ENCODE assay signal across 12 cellular contexts in genomic region chr6:1619666-1620503, GRCh38. TPM values are rescaled to one million over a fixed set of nuclear protein-coding genes. Genes with fewer than 3 reads are reported as not detected.
DNase-seq lines count a peak whose midpoint lies in the region; ATAC-seq and TF ChIP-seq lines count a peak whose summit lies in the region.
"Had no signal": no experiment of that assay in that cellular context is flagged by ENCODE, and none has a peak within 500 bp of the region (broad histone marks: within the 10 kb centered on the region; RNA-seq: fewer than 3 reads in every experiment).

No MANE protein-coding gene starts in this region.

- POLR2A ChIA-PET in HEK293 (lab: Yijun Ruan, JAX), result no interaction called here
- POLR2A ChIA-PET in OCI-LY7 (lab: Charles Lee), result no interaction called here

- TF ChIP-seq POLR2A in transverse colon (IDR thresholded peaks at IDR 0.05), result no peak

- peaks cover 51 to 68% (median 62%) of the 10 kb centered on the region in 3 donors for H3K27me3 ChIP-seq in skeletal muscle tissue (ENCODE audit: control insufficient read depth in 3 of 3, insufficient read depth in 3 of 3, low read length in 3 of 3)
- H3K27me3 ChIP-seq in transverse colon, result peaks cover 99% of the 10 kb centered on the region
- H3K27me3 ChIP-seq: SJSA1 had no signal

- in situ Hi-C loops in G401 (cut with HindIII; ENCODE audit: low sequenced_read_pairs) (no loop called here), transverse colon (cut with MboI; ENCODE audit: low pct_ligation_motif_present in 1 of 4, low pct_unique_long_range_greater_than_20kb in 1 of 4, low sequenced_read_pairs in 3 of 4) (no loop called here)

- no peaks in the 10 kb centered on the region for H3K79me2 ChIP-seq in OCI-LY7 (ENCODE audit: insufficient read depth, low read depth, low read length)

- no peak overlapping the region for H3K4me3 Mint-ChIP-seq in chondrocyte (ENCODE audit: unreplicated experiment)
- H3K4me3 Mint-ChIP-seq: activated T-helper 1 cell treated with anti-CD3 and anti-CD28 coated beads, Interleukin-12 subunit alpha, Interleukin-12 subunit beta, Interleukin-2, Interleukin-4 antibody, amounts not matched to agents 30 ng/mL and 10 ng/mL and 1 ng/mL, durations not matched to agents 14 hours and 24 hours and 36 hours had no signal

- H3K4me1 ChIP-seq in HEK293 (ENCODE audit: control insufficient read depth, insufficient read depth, low read length) (peaks cover 30% of the 10 kb centered on the region), skeletal muscle tissue (ENCODE audit: control insufficient read depth in 3 of 3, insufficient read depth in 3 of 3, low read length in 3 of 3) (peaks cover 3 to 6% (median 3%) of the 10 kb centered on the region in 3 donors), transverse colon (peaks cover 0 to 15% (median 8%) of the 10 kb centered on the region in 4 donors), OCI-LY7 (ENCODE audit: insufficient read depth, low read length, poor library complexity, severe bottlenecking) (no peaks in the 10 kb centered on the region)

- H3K36me3 ChIP-seq in HEK293 (ENCODE audit: control insufficient read depth in 2 of 2, insufficient read depth in 1 of 2, low read length in 2 of 2) (peaks cover 0 to 47% of the 10 kb centered on the region in 2 experiments; a peak in 1 of 3 replicates), skeletal muscle tissue (ENCODE audit: control insufficient read depth in 3 of 3, insufficient read depth in 3 of 3, low read length in 3 of 3) (no peaks in the 10 kb centered on the region), transverse colon (no peaks in the 10 kb centered on the region), OCI-LY7 (ENCODE audit: insufficient read depth, low read length) (no peaks in the 10 kb centered on the region)

- CTCF ChIA-PET in HEK293 (lab: Yijun Ruan, JAX) (interaction anchor here (0.7 kb wide), 1 partner anchor 62 kb away, joined by 3 read pairs; no protein-coding TSS in a partner anchor), OCI-LY7 (lab: Charles Lee; ENCODE audit: unreplicated experiment) (no interaction called here)

- H3K27ac ChIP-seq in HEK293 (ENCODE audit: extremely low read depth, low read depth, low read length) (no peak overlapping the region; the same call in 1 of the 2 replicates), skeletal muscle tissue (ENCODE audit: low read depth, low read length) (no peak overlapping the region), transverse colon (no peak overlapping the region), OCI-LY7 (ENCODE audit: low read depth, low read length, poor library complexity, severe bottlenecking) (no peak overlapping the region)
- H3K27ac ChIP-seq: SJSA1 had no signal

- 0 out of 2 replicates have a peak, but pooled peaks cover 3% of the 10 kb centered on the region for H4K20me1 ChIP-seq in OCI-LY7 (ENCODE audit: insufficient read depth, low read length)

- no peaks in the 10 kb centered on the region for H3K9me3 Mint-ChIP-seq in chondrocyte (ENCODE audit: low read depth)
- H3K9me3 Mint-ChIP-seq: activated T-helper 1 cell treated with anti-CD3 and anti-CD28 coated beads, Interleukin-12 subunit alpha, Interleukin-12 subunit beta, Interleukin-2, Interleukin-4 antibody, amounts not matched to agents 30 ng/mL and 10 ng/mL and 1 ng/mL, durations not matched to agents 14 hours and 24 hours and 36 hours had no signal

- H3K4me3 ChIP-seq in HEK293 (ENCODE audit: low read depth, low read length) (no peak overlapping the region), skeletal muscle tissue (ENCODE audit: low read length in 3 of 3) (peak overlapping the region in 2 of 3 donors; percentile 49), transverse colon (peak overlapping the region in 1 of 4 donors; percentile 26), OCI-LY7 (ENCODE audit: low read depth, low read length, poor library complexity, severe bottlenecking) (no peak overlapping the region)
- H3K4me3 ChIP-seq: SJSA1 had no signal

- no TSS peak for BruUV-seq in OCI-LY7 (replicated peaks; lab: Mats Ljungman, UMichigan)

- intact Hi-C loops in transverse colon (cut with DNase I; ENCODE audit: low total_unique reads) (no loop called here), OCI-LY7 (cut with micrococcal nuclease; ENCODE audit: unreplicated experiment) (no loop called here)

- H3K36me3 Mint-ChIP-seq in chondrocyte (ENCODE audit: low read depth), result peaks cover 12% of the 10 kb centered on the region

- DNase-seq in chondrocyte (ENCODE audit: low spot score) (no peak), kidney tubule cell (ENCODE audit: low spot score) (peak; percentile 60), G401 (ENCODE audit: low spot score) (no peak), transverse colon (no peak), OCI-LY7 (ENCODE audit: low spot score) (no peak)
- DNase-seq: DND-41, NCI-H1105 treated with DMSO at 0.1 percent for 48 hours had no signal

- no peaks in the 10 kb centered on the region for H3K27me3 Mint-ChIP-seq in chondrocyte (ENCODE audit: low read depth)

- H3K9me2 ChIP-seq in OCI-LY7 (ENCODE audit: insufficient read depth, low read length), result no peaks in the 10 kb centered on the region

- WGBS in transverse colon (ENCODE audit: low coverage in 1 of 2), 2 donors, result 43 to 60% methylated on average over 1 to 40 of the region's 85 CpGs

- H3K4me1 Mint-ChIP-seq in chondrocyte (ENCODE audit: low read depth), result peaks cover 65% of the 10 kb centered on the region

- no peak for ATAC-seq in GM18870 (IDR thresholded peaks at IDR 0.05; ENCODE audit: unreplicated experiment)

- no peak for TF ChIP-seq CTCF in HEK293 (tag by site-specific recombination; IDR thresholded peaks at IDR 0.05)
- TF ChIP-seq CTCF in chondrocyte (IDR thresholded peaks at IDR 0.05), result no peak
- no peak for TF ChIP-seq CTCF in transverse colon (IDR thresholded peaks at IDR 0.05)
- TF ChIP-seq CTCF in OCI-LY7 (conservative IDR thresholded peaks at IDR 0.05; ENCODE audit: low read length), result no peak

- peak overlapping the region in 1 of 3 donors; percentile 40 for H3K9ac ChIP-seq in skeletal muscle tissue (ENCODE audit: low read depth in 1 of 3, low read length in 3 of 3)

- TF ChIP-seq EP300 in transverse colon (IDR thresholded peaks at IDR 0.05; ENCODE audit: low read depth), result no peak

- H3K9me3 ChIP-seq in HEK293 (ENCODE audit: control insufficient read depth, insufficient read depth, low read depth, low read length), result no peaks in the 10 kb centered on the region
- no peaks in the 10 kb centered on the region for H3K9me3 ChIP-seq in skeletal muscle tissue (ENCODE audit: control insufficient read depth in 3 of 3, low read length in 3 of 3)
- H3K9me3 ChIP-seq in transverse colon, result no peaks in the 10 kb centered on the region
- H3K9me3 ChIP-seq in OCI-LY7 (ENCODE audit: low read length), result no peaks in the 10 kb centered on the region
- H3K9me3 ChIP-seq: SJSA1 had no signal

- no peak overlapping the region for H3K4me2 ChIP-seq in OCI-LY7 (ENCODE audit: low read length)

- peak overlapping the region; percentile 66 for H3K27ac Mint-ChIP-seq in chondrocyte (ENCODE audit: unreplicated experiment)
- H3K27ac Mint-ChIP-seq: activated T-helper 1 cell treated with anti-CD3 and anti-CD28 coated beads, Interleukin-12 subunit alpha, Interleukin-12 subunit beta, Interleukin-2, Interleukin-4 antibody, amounts not matched to agents 30 ng/mL and 10 ng/mL and 1 ng/mL, durations not matched to agents 14 hours and 24 hours and 36 hours had no signal

- H2AFZ ChIP-seq in OCI-LY7 (ENCODE audit: low read length), result no peak overlapping the region

TF ChIP-seq in HEK293, 187 proteins besides CTCF, POLR2A, EP300 and RAD21:
- no peak for TF ChIP-seq ZNF707 (tag by site-specific recombination; IDR thresholded peaks at IDR 0.05)
- no peak for TF ChIP-seq BCL11A (tag by site-specific recombination; IDR thresholded peaks at IDR 0.05; ENCODE audit: low read depth)
- TF ChIP-seq ZNF202 (tag by site-specific recombination; IDR thresholded peaks at IDR 0.05; ENCODE audit: borderline replicate concordance), result peak; percentile 77; the same call in 1 of the 2 replicates

RNA-seq across cellular contexts. Expression of gene FOXC1, which starts 10.2 kb away (rescaled TPM):
- total RNA-seq in chondrocyte (84.2 to 125 TPM (median 84.4 TPM) in 3 replicates), skeletal muscle tissue (1.6 TPM), transverse colon (under 1 TPM; 0.75 to 0.96 (median 0.79) TPM), OCI-LY7 (2022) (not detected in 2 replicates)
- total RNA-seq in G401 (2014; rRNA removed; shearing (Covaris generic)), result 10.2 and 11.4 TPM in 2 replicates
- not detected in 2 replicates for total RNA-seq in OCI-LY7 (2014; rRNA removed; shearing (Covaris generic))

Comparison
In these comparisons a context has a peak if more than half of its experiments do, and no peak if none do; other contexts are left out.
1. H3K4me3 ChIP-seq: peak in skeletal muscle tissue (2 of 3); none in HEK293 (single experiment) and OCI-LY7 (single experiment).